ENCODE assay signal across 8 cellular contexts in genomic region chr5:58891072-58891970, GRCh38.
A peak's percentile ranks its signal among the peaks of the same experiment; 100 is the strongest.
DNase-seq lines count a peak whose midpoint lies in the region; ATAC-seq, FAIRE-seq and TF ChIP-seq lines count a peak whose summit lies in the region.

No MANE protein-coding gene starts in this region.

- H3K9me3 ChIP-seq in CD4-positive, CD25-positive, alpha-beta regulatory T cell (ENCODE audit: control insufficient read depth in 2 of 2, low read length in 2 of 2), result no peaks in the 10 kb centered on the region
- no peaks in the 10 kb centered on the region for H3K9me3 ChIP-seq in kidney (ENCODE audit: control insufficient read depth in 1 of 2, low read length in 2 of 2)

- no peaks in the 10 kb centered on the region for H3K27me3 ChIP-seq in CD4-positive, CD25-positive, alpha-beta regulatory T cell (ENCODE audit: control insufficient read depth, insufficient read depth, low read length)
- H3K27me3 ChIP-seq in bronchial epithelial cell (ENCODE audit: control insufficient read depth, insufficient read depth, low read length), result no peaks in the 10 kb centered on the region

- CTCF ChIA-PET in activated B cell treated with CpG ODN at 0.5 μM for 24 hours (lab: Charles Lee), result interaction anchor here (0.5 to 4.9 kb wide), 10 partner anchors 10 to 490 kb away, joined by 3 to 50 read pairs (median 4); no protein-coding TSS in a partner anchor

- no peak overlapping the region for H3K27ac ChIP-seq in CD4-positive, CD25-positive, alpha-beta regulatory T cell (ENCODE audit: insufficient read depth, low read length, poor library complexity, severe bottlenecking)
- H3K27ac ChIP-seq in kidney (ENCODE audit: low read depth in 2 of 2, low read length in 2 of 2), result peak overlapping the region; percentile 59 to 67

- no peak overlapping the region for H3K9ac ChIP-seq in kidney (ENCODE audit: low read length in 2 of 2)

- DNase-seq in CD4-positive, CD25-positive, alpha-beta regulatory T cell, result peak in 2 of 3 donors; percentile 25 to 46
- DNase-seq in NCI-H2029 (lab: John Stamatoyannopoulos, UW) (peak; percentile 51), activated B cell treated with CpG ODN at 0.5 μM for 24 hours (peak; percentile 24), bronchial epithelial cell (ENCODE audit: low read depth) (peak; percentile 55), kidney (peak; percentile 80), mesenteric fat pad (ENCODE audit: low spot score) (no peak)
- DNase-seq in stimulated activated CD4-positive, alpha-beta T cell treated with anti-CD3 and anti-CD28 coated beads, Interleukin-1b, Interleukin-23, amount 100 ng/mL, for 1 hour (ENCODE audit: low read depth in 2 of 2), result peak; percentile 5 to 44

- peak overlapping the region in 1 of 4 donors; percentile 24 for H3K4me3 Mint-ChIP-seq in CD4-positive, CD25-positive, alpha-beta regulatory T cell
- no peak overlapping the region for H3K4me3 Mint-ChIP-seq in activated B cell treated with CpG ODN at 0.5 μM for 24 hours

- peaks cover 0 to 24% (median 8%) of the 10 kb centered on the region in 4 donors for H3K4me1 Mint-ChIP-seq in CD4-positive, CD25-positive, alpha-beta regulatory T cell
- H3K4me1 Mint-ChIP-seq in activated B cell treated with CpG ODN at 0.5 μM for 24 hours, result peaks cover 9% of the 10 kb centered on the region

- peaks cover 3% of the 10 kb centered on the region for H3K4me1 ChIP-seq in CD4-positive, CD25-positive, alpha-beta regulatory T cell (ENCODE audit: control insufficient read depth, insufficient read depth, low read length, poor library complexity, severe bottlenecking)
- H3K4me1 ChIP-seq in kidney (ENCODE audit: control insufficient read depth in 1 of 2, insufficient read depth in 1 of 2, low read depth in 1 of 2, low read length in 2 of 2), result peaks cover 0 to 2% of the 10 kb centered on the region in 2 donors

- FAIRE-seq in bronchial epithelial cell (lab: Jason Lieb, UNC), result peak; percentile 50
- FAIRE-seq in kidney (lab: Jason Lieb, UNC), result no peak

- no peaks in the 10 kb centered on the region for H3K36me3 ChIP-seq in CD4-positive, CD25-positive, alpha-beta regulatory T cell (ENCODE audit: control insufficient read depth, insufficient read depth, low read length)
- no peaks in the 10 kb centered on the region for H3K36me3 ChIP-seq in bronchial epithelial cell (ENCODE audit: control insufficient read depth, insufficient read depth, low read length)
- no peaks in the 10 kb centered on the region for H3K36me3 ChIP-seq in kidney (ENCODE audit: control insufficient read depth in 1 of 2, insufficient read depth in 2 of 2, low read length in 2 of 2)

- intact Hi-C loops in activated B cell treated with CpG ODN at 0.5 μM for 24 hours (cut with micrococcal nuclease), result loop anchor here (1.0 kb wide), 3 partner anchors 116 to 908 kb away; no protein-coding TSS in a partner anchor
- intact Hi-C loops in kidney (cut with DNase I), result loop anchor here (10.0 kb wide), 1 partner anchor 283 kb away; no protein-coding TSS in a partner anchor

- no peaks in the 10 kb centered on the region for H3K9me3 Mint-ChIP-seq in CD4-positive, CD25-positive, alpha-beta regulatory T cell
- no peaks in the 10 kb centered on the region for H3K9me3 Mint-ChIP-seq in activated B cell treated with CpG ODN at 0.5 μM for 24 hours

- POLR2A ChIA-PET in activated B cell treated with CpG ODN at 0.5 μM for 24 hours (lab: Charles Lee), result no interaction called here

- peaks cover 11% of the 10 kb centered on the region for H3K27me3 Mint-ChIP-seq in CD4-positive, CD25-positive, alpha-beta regulatory T cell
- peaks cover 6% of the 10 kb centered on the region for H3K27me3 Mint-ChIP-seq in activated B cell treated with CpG ODN at 0.5 μM for 24 hours

- H3K27ac Mint-ChIP-seq in CD4-positive, CD25-positive, alpha-beta regulatory T cell, result no peak overlapping the region
- no peak overlapping the region for H3K27ac Mint-ChIP-seq in activated B cell treated with CpG ODN at 0.5 μM for 24 hours

- peak in 1 of 2 donors; percentile 26 for ATAC-seq in CD4-positive, CD25-positive, alpha-beta regulatory T cell (ENCODE audit: low read depth in 2 of 2)
- ATAC-seq in GM21529 (IDR thresholded peaks at IDR 0.05; ENCODE audit: unreplicated experiment), result peak; percentile 66
- peak; percentile 50 for ATAC-seq in activated B cell treated with CpG ODN at 0.5 μM for 24 hours (ENCODE audit: low read depth)

- no peaks in the 10 kb centered on the region for H3K36me3 Mint-ChIP-seq in CD4-positive, CD25-positive, alpha-beta regulatory T cell
- H3K36me3 Mint-ChIP-seq in activated B cell treated with CpG ODN at 0.5 μM for 24 hours (ENCODE audit: low read depth), result no peaks in the 10 kb centered on the region

- TF ChIP-seq CTCF in activated B cell treated with CpG ODN at 0.5 μM for 24 hours (IDR thresholded peaks at IDR 0.05), result no peak
- peak; percentile 69 for TF ChIP-seq CTCF in bronchial epithelial cell (IDR thresholded peaks at IDR 0.05; ENCODE audit: insufficient read depth, low read length, severe bottlenecking)
- TF ChIP-seq CTCF in kidney (IDR thresholded peaks at IDR 0.05; ENCODE audit: borderline replicate concordance, extremely low read depth, insufficient read depth), result peak; percentile 62

- no peak overlapping the region for H3K4me3 ChIP-seq in CD4-positive, CD25-positive, alpha-beta regulatory T cell (ENCODE audit: low read depth, low read length)
- H3K4me3 ChIP-seq in bronchial epithelial cell (ENCODE audit: low read depth, low read length), result no peak overlapping the region
- peak overlapping the region in 1 of 2 donors; percentile 35 for H3K4me3 ChIP-seq in kidney (ENCODE audit: low read length in 2 of 2)
